ENCODE assay signal across 16 cellular contexts in the genomic region with DNA sequence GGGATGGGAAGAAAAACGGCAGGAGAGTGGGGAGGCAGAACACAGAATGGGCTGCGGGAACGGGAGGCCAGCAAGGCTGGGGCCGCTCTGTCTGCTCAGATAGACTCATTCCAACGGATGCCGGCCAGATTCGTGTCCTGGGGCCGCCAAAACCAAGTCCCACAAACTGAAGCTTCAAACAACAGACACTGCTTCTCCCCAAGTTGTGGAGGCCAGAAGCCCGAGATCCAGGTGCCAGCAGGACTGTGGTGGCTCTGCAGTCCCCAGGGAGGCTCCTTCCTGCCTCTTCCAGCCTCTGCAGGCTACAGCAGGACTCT.
DNase-seq lines count a peak whose midpoint lies in the region; ATAC-seq and TF ChIP-seq lines count a peak whose summit lies in the region.
"Had no signal": no experiment of that assay in that cellular context is flagged by ENCODE, and none has a peak within 500 bp of the region (broad histone marks: within the 10 kb centered on the region; RNA-seq: fewer than 3 reads in every experiment).

No MANE protein-coding gene starts in this region.

- no peaks in the 10 kb centered on the region for H3K9me3 ChIP-seq in left ventricle myocardium inferior (replicated peaks)
- no peaks in the 10 kb centered on the region for H3K9me3 ChIP-seq in RWPE2 (ENCODE audit: severe bottlenecking)
- H3K9me3 ChIP-seq in thyroid gland: no peaks in the 10 kb centered on the region

- no peaks in the 10 kb centered on the region for H3K36me3 Mint-ChIP-seq in glutamatergic neuron (ENCODE audit: unreplicated experiment)

- TF ChIP-seq POLR2A in thyroid gland (IDR thresholded peaks at IDR 0.05): no peak

- ATAC-seq in Right ventricle myocardium superior (ENCODE audit: poor library complexity): no peak
- no peak for ATAC-seq in RWPE2 (ENCODE audit: low read depth)
- no peak for ATAC-seq in sciatic nerve
- ATAC-seq: HCT116 had no signal

- TF ChIP-seq CTCF in left ventricle myocardium inferior (IDR thresholded peaks at IDR 0.05; ENCODE audit: borderline replicate concordance) (no peak), RWPE2 (IDR thresholded peaks at IDR 0.05; ENCODE audit: poor library complexity, severe bottlenecking) (no peak), glutamatergic neuron (IDR thresholded peaks at IDR 0.05; ENCODE audit: partially characterized antibody, unreplicated experiment) (no peak), thyroid gland (IDR thresholded peaks at IDR 0.05) (no peak)

- peaks cover 9% of the 10 kb centered on the region for H3K27me3 Mint-ChIP-seq in glutamatergic neuron (ENCODE audit: unreplicated experiment)

- H3K4me1 Mint-ChIP-seq in glutamatergic neuron (ENCODE audit: low read depth, unreplicated experiment): peaks cover 5% of the 10 kb centered on the region

- H3K4me3 ChIP-seq in left ventricle myocardium inferior: no peak overlapping the region
- no peak overlapping the region for H3K4me3 ChIP-seq in RWPE2 (ENCODE audit: severe bottlenecking)
- H3K4me3 ChIP-seq in thyroid gland (replicated peaks in 1 of 3): no peak overlapping the region

- H3K36me3 ChIP-seq in left ventricle myocardium inferior (no peaks in the 10 kb centered on the region), RWPE2 (ENCODE audit: low read depth) (no peaks in the 10 kb centered on the region), thyroid gland (no peaks in the 10 kb centered on the region)

- intact Hi-C loops in Right ventricle myocardium superior (cut with DNase I) (no loop called here), left ventricle myocardium inferior (cut with micrococcal nuclease) (no loop called here), sciatic nerve (cut with DNase I) (no loop called here), thyroid gland (cut with DNase I) (no loop called here)

- H3K27ac Mint-ChIP-seq in glutamatergic neuron (ENCODE audit: unreplicated experiment): no peak overlapping the region
- H3K27ac Mint-ChIP-seq: B cell; CD4-positive, alpha-beta memory T cell had no signal

- H3K4me1 ChIP-seq in left ventricle myocardium inferior (peaks cover 11% of the 10 kb centered on the region), RWPE2 (ENCODE audit: insufficient read depth, poor library complexity, severe bottlenecking) (no peaks in the 10 kb centered on the region), thyroid gland (peaks cover 3 to 6% of the 10 kb centered on the region in 2 donors)

- peaks cover 4% of the 10 kb centered on the region for H3K9me3 Mint-ChIP-seq in glutamatergic neuron (ENCODE audit: unreplicated experiment)
- H3K9me3 Mint-ChIP-seq: CD4-positive, alpha-beta memory T cell had no signal

- H3K27me3 ChIP-seq in left ventricle myocardium inferior (ENCODE audit: low read depth) (peaks cover 99% of the 10 kb centered on the region), RWPE2 (ENCODE audit: insufficient read depth, poor library complexity, severe bottlenecking) (peaks cover 22% of the 10 kb centered on the region), thyroid gland (no peaks in the 10 kb centered on the region)

- H3K27ac ChIP-seq in left ventricle myocardium inferior (replicated peaks) (no peak overlapping the region), RWPE2 (ENCODE audit: poor library complexity, severe bottlenecking) (no peak overlapping the region), thyroid gland (no peak overlapping the region)
- H3K27ac ChIP-seq: C4-2B, HL-60 had no signal

- DNase-seq in Right ventricle myocardium superior (peak; percentile 13), left ventricle myocardium inferior (no peak), RWPE2 (ENCODE audit: low spot score) (peak; percentile 22), glutamatergic neuron (peak; percentile 16), sciatic nerve (ENCODE audit: low spot score) (peak; percentile 43), thyroid gland (no peak), SHP77 treated with DMSO at 0.1 percent for 48 hours (lab: John Stamatoyannopoulos, UW) (no peak), COR-L47 (lab: John Stamatoyannopoulos, UW) (no peak)
- DNase-seq: CD4-positive, alpha-beta memory T cell; DMS153; DMS79 treated with DMSO at 0.1 percent for 48 hours; EL had no signal

- 78 to 81% methylated on average over 8 to 9 of the region's 9 CpGs for WGBS in thyroid gland, 2 donors

- no peak overlapping the region for H3K4me3 Mint-ChIP-seq in glutamatergic neuron (ENCODE audit: unreplicated experiment)
- H3K4me3 Mint-ChIP-seq: B cell had no signal

Comparison
In these comparisons a context has a peak if more than half of its experiments do, and no peak if none do; other contexts are left out.
1. DNase-seq: peak in Right ventricle myocardium superior (single experiment), RWPE2 (single experiment), glutamatergic neuron (single experiment) and sciatic nerve (single experiment); none in left ventricle myocardium inferior (single experiment), thyroid gland (0 of 2), SHP77 treated with DMSO at 0.1 percent for 48 hours (single experiment) and COR-L47 (single experiment).